In genomic region chr1:186949173-186949572, GRCh38 we compare ENCODE assay signal across 12 cellular contexts.
A peak's percentile ranks its signal among the peaks of the same experiment; 100 is the strongest.
DNase-seq lines count a peak whose midpoint lies in the region; ATAC-seq, FAIRE-seq and TF ChIP-seq lines count a peak whose summit lies in the region.
"Had no signal": no experiment of that assay in that cellular context is flagged by ENCODE, and none has a peak within 500 bp of the region (broad histone marks: within the 10 kb centered on the region; RNA-seq: fewer than 3 reads in every experiment).

No MANE protein-coding gene starts in this region.

- no peaks in the 10 kb centered on the region for H3K79me2 ChIP-seq in astrocyte (ENCODE audit: insufficient read depth, low read length)

- no peaks in the 10 kb centered on the region for H3K4me1 Mint-ChIP-seq in CD4-positive, alpha-beta T cell (ENCODE audit: low read depth)
- no peaks in the 10 kb centered on the region for H3K4me1 Mint-ChIP-seq in astrocyte (ENCODE audit: low read depth, unreplicated experiment)

- H3K27ac ChIP-seq in CD4-positive, alpha-beta T cell (ENCODE audit: low read depth, low read length) = no peak overlapping the region
- H3K27ac ChIP-seq in astrocyte (ENCODE audit: low read depth, low read length) (no peak overlapping the region), epithelial cell of prostate (peak overlapping the region; percentile 31), stomach (no peak overlapping the region)
- H3K27ac ChIP-seq: BLaER1, HL-60 had no signal

- no peak overlapping the region for H3K27ac Mint-ChIP-seq in CD4-positive, alpha-beta T cell
- H3K27ac Mint-ChIP-seq in astrocyte (ENCODE audit: unreplicated experiment) = no peak overlapping the region
- H3K27ac Mint-ChIP-seq: CD4-positive, alpha-beta memory T cell had no signal

- peak; percentile 10 for TF ChIP-seq CTCF in CD4-positive, alpha-beta T cell (IDR thresholded peaks at IDR 0.05)
- no peak for TF ChIP-seq CTCF in D721Med (IDR thresholded peaks at IDR 0.05; ENCODE audit: insufficient read depth, missing control alignments)
- no peak for TF ChIP-seq CTCF in astrocyte (IDR thresholded peaks at IDR 0.05; ENCODE audit: insufficient read depth, low read depth, low read length)
- TF ChIP-seq CTCF in stomach (IDR thresholded peaks at IDR 0.05) = no peak

- DNase-seq in CD4-positive, alpha-beta T cell = no peak
- DNase-seq in D721Med (ENCODE audit: insufficient read length, low spot score) (no peak), astrocyte (ENCODE audit: low read depth) (no peak), epithelial cell of prostate (ENCODE audit: low read depth, low spot score) (no peak), stomach (no peak), NCI-H1105 (lab: John Stamatoyannopoulos, UW) (no peak)
- DNase-seq: CD4-positive, alpha-beta memory T cell; DND-41; HCEC 1CT had no signal

- ATAC-seq in CD4-positive, alpha-beta T cell (ENCODE audit: poor library complexity) = no peak
- ATAC-seq: A549 had no signal

- H3K9ac ChIP-seq in astrocyte (ENCODE audit: low read length) = peak overlapping the region; percentile 36
- H3K9ac ChIP-seq: BLaER1 had no signal

- H3K9me3 Mint-ChIP-seq in CD4-positive, alpha-beta T cell = no peaks in the 10 kb centered on the region
- no peaks in the 10 kb centered on the region for H3K9me3 Mint-ChIP-seq in astrocyte (ENCODE audit: unreplicated experiment)

- CTCF ChIA-PET in CD4-positive, alpha-beta T cell (lab: Charles Lee) = no interaction called here

- H2AFZ ChIP-seq in astrocyte (ENCODE audit: low read depth, low read length) = no peak overlapping the region

- no peaks in the 10 kb centered on the region for H3K36me3 Mint-ChIP-seq in CD4-positive, alpha-beta T cell (ENCODE audit: low read depth)
- H3K36me3 Mint-ChIP-seq in astrocyte (ENCODE audit: low read depth, unreplicated experiment) = no peaks in the 10 kb centered on the region
- H3K36me3 Mint-ChIP-seq: CD4-positive, alpha-beta memory T cell had no signal

- no peaks in the 10 kb centered on the region for H3K9me3 ChIP-seq in CD4-positive, alpha-beta T cell (ENCODE audit: control insufficient read depth, low read length)
- H3K9me3 ChIP-seq in astrocyte (ENCODE audit: insufficient read depth, low read depth, low read length) = no peaks in the 10 kb centered on the region
- no peaks in the 10 kb centered on the region for H3K9me3 ChIP-seq in stomach
- H3K9me3 ChIP-seq: A549, BLaER1 had no signal

- no peaks in the 10 kb centered on the region for H4K20me1 ChIP-seq in astrocyte (ENCODE audit: insufficient read depth, low read length)
- H4K20me1 ChIP-seq: BLaER1 had no signal

- TF ChIP-seq EP300 in stomach (IDR thresholded peaks at IDR 0.05) = no peak

- peak; percentile 32 for FAIRE-seq in D721Med (lab: Jason Lieb, UNC)
- FAIRE-seq in astrocyte (lab: Jason Lieb, UNC) = no peak

- no peak overlapping the region for H3K4me3 Mint-ChIP-seq in CD4-positive, alpha-beta T cell
- no peak overlapping the region for H3K4me3 Mint-ChIP-seq in astrocyte (ENCODE audit: unreplicated experiment)
- H3K4me3 Mint-ChIP-seq: CD4-positive, alpha-beta memory T cell had no signal

- no peak overlapping the region for H3K4me2 ChIP-seq in astrocyte (ENCODE audit: low read length)
- H3K4me2 ChIP-seq: A549, BLaER1 had no signal

- no peaks in the 10 kb centered on the region for H3K27me3 ChIP-seq in CD4-positive, alpha-beta T cell (ENCODE audit: control insufficient read depth, insufficient read depth, low read length)
- H3K27me3 ChIP-seq in astrocyte (ENCODE audit: insufficient read depth, low read length) (no peaks in the 10 kb centered on the region), stomach (no peaks in the 10 kb centered on the region)
- H3K27me3 ChIP-seq: BLaER1 had no signal

- H3K27me3 Mint-ChIP-seq in CD4-positive, alpha-beta T cell = peaks cover 5% of the 10 kb centered on the region
- H3K27me3 Mint-ChIP-seq in astrocyte (ENCODE audit: low read depth, unreplicated experiment) = no peaks in the 10 kb centered on the region
- H3K27me3 Mint-ChIP-seq: CD4-positive, alpha-beta memory T cell had no signal

- H3K4me1 ChIP-seq in astrocyte (ENCODE audit: insufficient read depth, low read length) (peaks cover 4% of the 10 kb centered on the region), stomach (no peaks in the 10 kb centered on the region)
- H3K4me1 ChIP-seq: BLaER1 had no signal

- POLR2A ChIA-PET in CD4-positive, alpha-beta T cell (lab: Charles Lee) = no interaction called here

- intact Hi-C loops in CD4-positive, alpha-beta T cell (cut with DNase I, micrococcal nuclease) = no loop called here
- intact Hi-C loops in stomach (cut with DNase I; ENCODE audit: low total_unique reads) = no loop called here

- H3K36me3 ChIP-seq in astrocyte (ENCODE audit: insufficient read depth, low read length) = no peaks in the 10 kb centered on the region
- H3K36me3 ChIP-seq in stomach = peaks cover 0 to 7% (median 4%) of the 10 kb centered on the region in 4 donors
- H3K36me3 ChIP-seq: BLaER1 had no signal

- H3K4me3 ChIP-seq in astrocyte (ENCODE audit: insufficient read depth, low read depth, low read length) (no peak overlapping the region), stomach (no peak overlapping the region)
- H3K4me3 ChIP-seq: A549, BLaER1 had no signal

- 0 to 45% (median 0%) methylated on average over 1 of the region's 1 CpG for WGBS in stomach, 5 donors

- no peak for TF ChIP-seq POLR2A in stomach (IDR thresholded peaks at IDR 0.05)
